ENCODE assay signal across 9 cellular contexts in the genomic region with DNA sequence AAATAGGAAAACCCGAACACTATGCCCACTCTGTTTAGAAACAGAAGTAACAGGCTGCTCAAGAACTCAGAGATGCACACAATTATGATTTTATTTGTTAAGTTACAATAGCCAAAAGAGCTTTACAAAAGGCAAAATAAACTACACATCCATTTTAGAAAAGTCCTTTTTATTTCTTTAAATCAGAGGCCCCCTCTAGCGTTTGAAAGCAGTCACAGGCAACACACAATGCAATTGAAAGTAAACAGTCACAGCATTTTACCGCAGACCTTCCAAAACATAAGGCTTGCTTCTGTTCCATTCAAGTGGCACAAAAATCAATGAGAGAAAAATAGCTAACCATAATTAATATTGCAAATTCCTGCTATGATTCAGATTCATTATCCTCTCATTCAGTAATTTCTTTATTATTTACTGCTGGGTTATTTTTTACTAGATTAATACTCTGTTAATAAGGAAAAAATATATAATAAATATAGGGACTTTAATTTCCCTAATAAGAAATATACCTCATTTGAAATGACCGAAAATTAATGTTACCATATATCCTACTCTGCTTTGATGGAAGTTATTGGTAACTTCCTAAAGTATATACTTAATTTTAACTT.
DNase-seq lines count a peak whose midpoint lies in the region; ATAC-seq, FAIRE-seq and TF ChIP-seq lines count a peak whose summit lies in the region.
"Had no signal": no experiment of that assay in that cellular context is flagged by ENCODE, and none has a peak within 500 bp of the region (broad histone marks: within the 10 kb centered on the region; RNA-seq: fewer than 3 reads in every experiment).

No MANE protein-coding gene starts in this region.

- no peak for TF ChIP-seq RAD21 in HepG2 (CRISPR knock-in tag; IDR thresholded peaks at IDR 0.05)

- H3K79me2 ChIP-seq in HepG2 (ENCODE audit: insufficient read depth, low read length): no peaks in the 10 kb centered on the region

- H3K27me3 Mint-ChIP-seq in naive thymus-derived CD4-positive, alpha-beta T cell: peaks cover 0 to 3% (median 0%) of the 10 kb centered on the region in 5 donors
- no peaks in the 10 kb centered on the region for H3K27me3 Mint-ChIP-seq in activated CD8-positive, alpha-beta memory T cell treated with anti-CD3 and anti-CD28 coated beads, Interleukin-2, amount 10 ng/mL, durations not matched to agents 7 days and 5 days

- TF ChIP-seq EP300 in HepG2 (IDR thresholded peaks at IDR 0.05; ENCODE audit: low read depth in 2 of 2, low read length in 2 of 2) (no peak), HepG2 (CRISPR knock-in tag; IDR thresholded peaks at IDR 0.05; ENCODE audit: borderline replicate concordance) (no peak)

- H3K9me3 ChIP-seq in body of pancreas: no peaks in the 10 kb centered on the region
- no peaks in the 10 kb centered on the region for H3K9me3 ChIP-seq in HepG2 (ENCODE audit: low read length)
- H3K9me3 ChIP-seq in naive thymus-derived CD4-positive, alpha-beta T cell (ENCODE audit: control insufficient read depth in 2 of 3, low read length in 3 of 3): no peaks in the 10 kb centered on the region
- H3K9me3 ChIP-seq: BLaER1 treated with 17β-estradiol and CSF1 and Interleukin-3, amounts not matched to agents 10 nM and 100 nM had no signal

- no TSS peak for BruUV-seq in HepG2 (replicated peaks; lab: Mats Ljungman, UMichigan)

- no peak overlapping the region for H3K9ac ChIP-seq in HepG2 (ENCODE audit: insufficient read depth, low read depth, low read length)
- H3K9ac ChIP-seq: BLaER1 treated with 17β-estradiol and CSF1 and Interleukin-3, amounts not matched to agents 10 nM and 100 nM had no signal

- no peak overlapping the region for H3K4me3 ChIP-seq in NB4 (ENCODE audit: low read depth, low read length)
- no peak overlapping the region for H3K4me3 ChIP-seq in body of pancreas
- H3K4me3 ChIP-seq in HepG2 (replicated peaks in 1 of 3; ENCODE audit: insufficient read depth in 1 of 3, low read depth in 2 of 3, low read length in 3 of 3): no peak overlapping the region
- no peak overlapping the region for H3K4me3 ChIP-seq in naive thymus-derived CD4-positive, alpha-beta T cell (ENCODE audit: low read length)
- H3K4me3 ChIP-seq: BLaER1 treated with 17β-estradiol and CSF1 and Interleukin-3, amounts not matched to agents 10 nM and 100 nM had no signal

- TF ChIP-seq POLR2A in NB4 (IDR thresholded peaks at IDR 0.05; ENCODE audit: extremely low read depth, insufficient read length) (no peak), body of pancreas (IDR thresholded peaks at IDR 0.05) (no peak), HepG2 (IDR thresholded peaks at IDR 0.05; ENCODE audit: insufficient read depth in 1 of 2, low read depth in 2 of 2, low read length in 2 of 2) (no peak)

- no peak overlapping the region for H3K27ac ChIP-seq in body of pancreas
- H3K27ac ChIP-seq in HepG2 (ENCODE audit: extremely low read length, insufficient read depth, low read length): no peak overlapping the region
- H3K27ac ChIP-seq in naive thymus-derived CD4-positive, alpha-beta T cell (ENCODE audit: low read depth, low read length): no peak overlapping the region
- H3K27ac ChIP-seq: BLaER1 treated with 17β-estradiol and CSF1 and Interleukin-3, amounts not matched to agents 10 nM and 100 nM had no signal

- H3K4me1 Mint-ChIP-seq in naive thymus-derived CD4-positive, alpha-beta T cell: no peaks in the 10 kb centered on the region
- H3K4me1 Mint-ChIP-seq in activated CD8-positive, alpha-beta memory T cell treated with anti-CD3 and anti-CD28 coated beads, Interleukin-2, amount 10 ng/mL, durations not matched to agents 7 days and 5 days: no peaks in the 10 kb centered on the region

- H4K20me1 ChIP-seq in HepG2 (ENCODE audit: insufficient read depth, low read length): no peaks in the 10 kb centered on the region
- H4K20me1 ChIP-seq: BLaER1 treated with 17β-estradiol and CSF1 and Interleukin-3, amounts not matched to agents 10 nM and 100 nM had no signal

- intact Hi-C loops in body of pancreas (cut with DNase I): no loop called here
- intact Hi-C loops in HepG2 (cut with micrococcal nuclease; ENCODE audit: unreplicated experiment): loop anchor here (1.0 kb wide), 2 partner anchors 448 to 829 kb away; no protein-coding TSS in a partner anchor
- intact Hi-C loops in naive thymus-derived CD4-positive, alpha-beta T cell (cut with micrococcal nuclease): no loop called here

- H3K27ac Mint-ChIP-seq in naive thymus-derived CD4-positive, alpha-beta T cell: no peak overlapping the region
- H3K27ac Mint-ChIP-seq in activated CD8-positive, alpha-beta memory T cell treated with anti-CD3 and anti-CD28 coated beads, Interleukin-2, amount 10 ng/mL, durations not matched to agents 7 days and 5 days: no peak overlapping the region

- H3K9me3 Mint-ChIP-seq in naive thymus-derived CD4-positive, alpha-beta T cell: no peaks in the 10 kb centered on the region
- no peaks in the 10 kb centered on the region for H3K9me3 Mint-ChIP-seq in activated CD8-positive, alpha-beta memory T cell treated with anti-CD3 and anti-CD28 coated beads, Interleukin-2, amount 10 ng/mL, durations not matched to agents 7 days and 5 days (ENCODE audit: low read depth)

- 43 to 47% methylated on average over 4 of the region's 4 CpGs for WGBS in body of pancreas, 2 donors
- 69% methylated on average over 4 of the region's 4 CpGs for WGBS in HepG2 (ENCODE audit: low lambda C conversion rate)

- peak; percentile 35 for TF ChIP-seq CTCF in NB4 (IDR thresholded peaks at IDR 0.05; ENCODE audit: low read depth, low read length)
- TF ChIP-seq CTCF in body of pancreas (IDR thresholded peaks at IDR 0.05): peak in 6 of 7 experiments; percentile 39 to 56 (median 52)
- TF ChIP-seq CTCF in HepG2 (CRISPR knock-in tag; IDR thresholded peaks at IDR 0.05): peak; percentile 57

- peaks cover 4 to 28% (median 15%) of the 10 kb centered on the region in 5 donors for H3K36me3 Mint-ChIP-seq in naive thymus-derived CD4-positive, alpha-beta T cell
- peaks cover 6% of the 10 kb centered on the region for H3K36me3 Mint-ChIP-seq in activated CD8-positive, alpha-beta memory T cell treated with anti-CD3 and anti-CD28 coated beads, Interleukin-2, amount 10 ng/mL, durations not matched to agents 7 days and 5 days

- H3K27me3 ChIP-seq in body of pancreas (no peaks in the 10 kb centered on the region), HepG2 (ENCODE audit: control insufficient read depth in 1 of 2, insufficient read depth in 2 of 2, low read length in 2 of 2) (no peaks in the 10 kb centered on the region)
- H3K27me3 ChIP-seq in naive thymus-derived CD4-positive, alpha-beta T cell (ENCODE audit: control insufficient read depth in 2 of 2, insufficient read depth in 2 of 2, low read length in 2 of 2): no peaks in the 10 kb centered on the region
- H3K27me3 ChIP-seq: BLaER1 treated with 17β-estradiol and CSF1 and Interleukin-3, amounts not matched to agents 10 nM and 100 nM had no signal

- no peak overlapping the region for H3K4me2 ChIP-seq in HepG2 (ENCODE audit: low read depth, low read length)
- H3K4me2 ChIP-seq: BLaER1 treated with 17β-estradiol and CSF1 and Interleukin-3, amounts not matched to agents 10 nM and 100 nM had no signal

- H3K4me1 ChIP-seq in body of pancreas (no peaks in the 10 kb centered on the region), HepG2 (ENCODE audit: insufficient read depth, low read length) (no peaks in the 10 kb centered on the region)
- no peaks in the 10 kb centered on the region for H3K4me1 ChIP-seq in naive thymus-derived CD4-positive, alpha-beta T cell (ENCODE audit: control insufficient read depth in 2 of 2, insufficient read depth in 2 of 2, low read length in 2 of 2)
- H3K4me1 ChIP-seq: BLaER1 treated with 17β-estradiol and CSF1 and Interleukin-3, amounts not matched to agents 10 nM and 100 nM had no signal

- H2AFZ ChIP-seq in HepG2 (ENCODE audit: low read length): no peak overlapping the region

- H3K36me3 ChIP-seq in body of pancreas (replicated peaks in 1 of 2; ENCODE audit: insufficient read depth in 1 of 2, low read depth in 2 of 2) (peaks cover 4 to 9% of the 10 kb centered on the region in 2 donors), HepG2 (replicated peaks in 1 of 2; ENCODE audit: control insufficient read depth in 1 of 2, insufficient read depth in 2 of 2, low read length in 2 of 2) (peaks cover 0 to 13% of the 10 kb centered on the region in 2 experiments; a peak in 1 of 5 replicates)
- H3K36me3 ChIP-seq in naive thymus-derived CD4-positive, alpha-beta T cell (ENCODE audit: control insufficient read depth in 2 of 3, insufficient read depth in 3 of 3, low read length in 3 of 3): peaks cover 0 to 20% (median 11%) of the 10 kb centered on the region in 3 experiments

- CTCF ChIA-PET in HepG2 (lab: Yijun Ruan, JAX; ENCODE audit: low intra/inter-chr PET ratio, low total read pairs): interaction anchor here (0.6 to 1.1 kb wide), 2 partner anchors 266 to 829 kb away, joined by 3 read pairs; no protein-coding TSS in a partner anchor
- CTCF ChIA-PET in naive thymus-derived CD4-positive, alpha-beta T cell (lab: Charles Lee): no interaction called here
- CTCF ChIA-PET in activated CD8-positive, alpha-beta memory T cell treated with anti-CD3 and anti-CD28 coated beads, Interleukin-2, amount 10 ng/mL, durations not matched to agents 7 days and 5 days (lab: Charles Lee): interaction anchor here (0.6 kb wide), 1 partner anchor 266 kb away, joined by 3 read pairs; no protein-coding TSS in a partner anchor

- ATAC-seq in body of pancreas: no peak
- ATAC-seq in HepG2: peak; percentile 43; the same call in 2 of the 3 replicates
- no peak for ATAC-seq in naive thymus-derived CD4-positive, alpha-beta T cell
- no peak for ATAC-seq in activated CD8-positive, alpha-beta memory T cell treated with anti-CD3 and anti-CD28 coated beads, Interleukin-2, amount 10 ng/mL, durations not matched to agents 7 days and 5 days
- ATAC-seq in HG02970 (IDR thresholded peaks at IDR 0.05; ENCODE audit: low FRiP score, unreplicated experiment): no peak

- POLR2A ChIA-PET in HepG2 (lab: Yijun Ruan, JAX): no interaction called here
- POLR2A ChIA-PET in naive thymus-derived CD4-positive, alpha-beta T cell (lab: Charles Lee): no interaction called here

- no peak for FAIRE-seq in HepG2 (lab: Jason Lieb, UNC)

- in situ Hi-C loops in HepG2 (cut with HindIII; ENCODE audit: extremely low pct_ligation_motif_present, low pct_unique_long_range_greater_than_20kb): no loop called here

- DNase-seq in NCI-H1436 (lab: John Stamatoyannopoulos, UW) (peak; percentile 29), NCI-H1436 treated with DMSO at 0.1 percent for 48 hours (lab: John Stamatoyannopoulos, UW) (no peak), NB4 (ENCODE audit: low read depth) (peak; percentile 10), body of pancreas (peak in 2 of 4 donors; percentile 22 to 30), HepG2 (ENCODE audit: low spot score) (peak; percentile 15)
- no peak for DNase-seq in naive thymus-derived CD4-positive, alpha-beta T cell
- no peak for DNase-seq in activated CD8-positive, alpha-beta memory T cell treated with anti-CD3 and anti-CD28 coated beads, Interleukin-2, amount 10 ng/mL, durations not matched to agents 7 days and 5 days

- no peak overlapping the region for H3K4me3 Mint-ChIP-seq in naive thymus-derived CD4-positive, alpha-beta T cell
- no peak overlapping the region for H3K4me3 Mint-ChIP-seq in activated CD8-positive, alpha-beta memory T cell treated with anti-CD3 and anti-CD28 coated beads, Interleukin-2, amount 10 ng/mL, durations not matched to agents 7 days and 5 days

TF ChIP-seq in HepG2, 621 proteins besides CTCF, POLR2A, EP300 and RAD21 (continues in another document):
- TF ChIP-seq STAG1 (CRISPR knock-in tag; IDR thresholded peaks at IDR 0.05) (peak; percentile 53), ZNF335 (CRISPR knock-in tag; IDR thresholded peaks at IDR 0.05) (no peak)

Comparison
In these comparisons a context has a peak if more than half of its experiments do, and no peak if none do; other contexts are left out.
1. DNase-seq: peak in NCI-H1436 (single experiment), NB4 (single experiment) and HepG2 (single experiment); none in NCI-H1436 treated with DMSO at 0.1 percent for 48 hours (single experiment), naive thymus-derived CD4-positive, alpha-beta T cell (0 of 9) and activated CD8-positive, alpha-beta memory T cell treated with anti-CD3 and anti-CD28 coated beads, Interleukin-2, amount 10 ng/mL, durations not matched to agents 7 days and 5 days (single experiment).
2. Peak in every context shown above with its lines, with median percentiles within 50 percentile points of each other: CTCF ChIP-seq.